14 cellular contexts compared by ENCODE assay signal in genomic region chr3:185646382-185647133, GRCh38.
A peak's percentile ranks its signal among the peaks of the same experiment; 100 is the strongest.
DNase-seq lines count a peak whose midpoint lies in the region; ATAC-seq and TF ChIP-seq lines count a peak whose summit lies in the region.
"Had no signal": no experiment of that assay in that cellular context is flagged by ENCODE, and none has a peak within 500 bp of the region (broad histone marks: within the 10 kb centered on the region; RNA-seq: fewer than 3 reads in every experiment).

No MANE protein-coding gene starts in this region.

- peaks cover 7% of the 10 kb centered on the region for H3K27me3 Mint-ChIP-seq in memory B cell
- peaks cover 14% of the 10 kb centered on the region for H3K27me3 Mint-ChIP-seq in activated T-cell treated with anti-CD3 and anti-CD28 coated beads, Interleukin-2, amount 50 U/mL, for 4 hours (ENCODE audit: low read depth)

- DNase-seq in GM13977 (ENCODE audit: low spot score) (peak; percentile 33), RWPE1 (ENCODE audit: low spot score) (no peak), memory B cell (ENCODE audit: low spot score in 2 of 2) (peak; percentile 14 to 31), NCI-H748 (lab: John Stamatoyannopoulos, UW; ENCODE audit: unreplicated experiment) (no peak), HAP-1 (ENCODE audit: low spot score in 2 of 2) (no peak)
- no peak for DNase-seq in activated T-cell treated with anti-CD3 and anti-CD28 coated beads, Interleukin-2, amount 50 U/mL, for 4 hours
- DNase-seq: activated CD4-positive, alpha-beta T cell treated with anti-CD3 and anti-CD28 coated beads for 36 hours; body of pancreas; erythroblast had no signal

- no peaks in the 10 kb centered on the region for H3K27me3 ChIP-seq in HAP-1 (ENCODE audit: low read depth)
- H3K27me3 ChIP-seq: body of pancreas, suprapubic skin had no signal

- H3K36me3 ChIP-seq in HAP-1 (replicated peaks) = peaks cover 37% of the 10 kb centered on the region

- no peak overlapping the region for H3K27ac Mint-ChIP-seq in memory B cell
- H3K27ac Mint-ChIP-seq: activated CD4-positive, alpha-beta T cell treated with anti-CD3 and anti-CD28 coated beads for 36 hours had no signal

- H3K27ac ChIP-seq in RWPE1 = peak overlapping the region; percentile 34
- H3K27ac ChIP-seq: body of pancreas, SK-N-MC, suprapubic skin had no signal

- no peaks in the 10 kb centered on the region for H3K4me1 ChIP-seq in HAP-1
- H3K4me1 ChIP-seq: body of pancreas, suprapubic skin had no signal

- H3K36me3 Mint-ChIP-seq in memory B cell = no peaks in the 10 kb centered on the region
- no peaks in the 10 kb centered on the region for H3K36me3 Mint-ChIP-seq in activated T-cell treated with anti-CD3 and anti-CD28 coated beads, Interleukin-2, amount 50 U/mL, for 4 hours (ENCODE audit: insufficient read depth)

- CTCF ChIA-PET in RWPE1 (lab: Yijun Ruan, JAX) = interaction anchor here (0.7 kb wide), 1 partner anchor 14 kb away, joined by 3 read pairs; no protein-coding TSS in a partner anchor

- peak overlapping the region; percentile 42 for H3K4me3 Mint-ChIP-seq in memory B cell
- H3K4me3 Mint-ChIP-seq in activated T-cell treated with anti-CD3 and anti-CD28 coated beads, Interleukin-2, amount 50 U/mL, for 4 hours = no peak overlapping the region
- H3K4me3 Mint-ChIP-seq: activated CD4-positive, alpha-beta T cell treated with anti-CD3 and anti-CD28 coated beads for 36 hours had no signal

- peak; percentile 59 for ATAC-seq in GM21529 (IDR thresholded peaks at IDR 0.05; ENCODE audit: unreplicated experiment)
- peak; percentile 96 for ATAC-seq in memory B cell (ENCODE audit: low read depth)
- ATAC-seq in activated T-cell treated with anti-CD3 and anti-CD28 coated beads, Interleukin-2, amount 50 U/mL, for 4 hours = no peak
- ATAC-seq in HG03045 (IDR thresholded peaks at IDR 0.05; ENCODE audit: unreplicated experiment) = no peak
- ATAC-seq: activated CD4-positive, alpha-beta T cell treated with anti-CD3 and anti-CD28 coated beads for 36 hours; body of pancreas had no signal

- H3K4me1 Mint-ChIP-seq in memory B cell = peaks cover 8% of the 10 kb centered on the region
- no peaks in the 10 kb centered on the region for H3K4me1 Mint-ChIP-seq in activated T-cell treated with anti-CD3 and anti-CD28 coated beads, Interleukin-2, amount 50 U/mL, for 4 hours (ENCODE audit: low read depth)
- H3K4me1 Mint-ChIP-seq: activated CD4-positive, alpha-beta T cell treated with anti-CD3 and anti-CD28 coated beads for 36 hours had no signal

- H3K9me3 ChIP-seq in HAP-1 = no peaks in the 10 kb centered on the region
- H3K9me3 ChIP-seq: body of pancreas, suprapubic skin had no signal

- POLR2A ChIA-PET in RWPE1 (lab: Yijun Ruan, JAX; ENCODE audit: low non-redundant PET) = no interaction called here

- no peaks in the 10 kb centered on the region for H3K9me3 Mint-ChIP-seq in memory B cell
- no peaks in the 10 kb centered on the region for H3K9me3 Mint-ChIP-seq in activated T-cell treated with anti-CD3 and anti-CD28 coated beads, Interleukin-2, amount 50 U/mL, for 4 hours
- H3K9me3 Mint-ChIP-seq: CD14-positive monocyte had no signal

- TF ChIP-seq CTCF in GM13977 (IDR thresholded peaks at IDR 0.05; ENCODE audit: extremely low read depth, insufficient read depth, missing control alignments) (no peak), RWPE1 (conservative IDR thresholded peaks at IDR 0.05; ENCODE audit: low read depth) (no peak)

- H3K4me3 ChIP-seq in HAP-1 = no peak overlapping the region
- H3K4me3 ChIP-seq: body of pancreas, SK-N-MC, suprapubic skin had no signal

- in situ Hi-C loops in GM13977 (cut with MboI; ENCODE audit: low pct_unique_long_range_greater_than_20kb, low sequenced_read_pairs, unreplicated experiment) = no loop called here
- in situ Hi-C loops in HAP-1 (cut with MboI; ENCODE audit: low sequenced_read_pairs) = no loop called here

Comparison
In these comparisons a context has a peak if more than half of its experiments do, and no peak if none do; other contexts are left out.
1. DNase-seq: peak in GM13977 (single experiment) and memory B cell (2 of 2); none in RWPE1 (single experiment), NCI-H748 (single experiment), activated T-cell treated with anti-CD3 and anti-CD28 coated beads, Interleukin-2, amount 50 U/mL, for 4 hours (single experiment) and HAP-1 (0 of 2).
2. ATAC-seq: peak in GM21529 (single experiment) and memory B cell (single experiment); none in activated T-cell treated with anti-CD3 and anti-CD28 coated beads, Interleukin-2, amount 50 U/mL, for 4 hours (0 of 2) and HG03045 (single experiment).